18 cellular contexts compared by ENCODE assay signal in the genomic region with DNA sequence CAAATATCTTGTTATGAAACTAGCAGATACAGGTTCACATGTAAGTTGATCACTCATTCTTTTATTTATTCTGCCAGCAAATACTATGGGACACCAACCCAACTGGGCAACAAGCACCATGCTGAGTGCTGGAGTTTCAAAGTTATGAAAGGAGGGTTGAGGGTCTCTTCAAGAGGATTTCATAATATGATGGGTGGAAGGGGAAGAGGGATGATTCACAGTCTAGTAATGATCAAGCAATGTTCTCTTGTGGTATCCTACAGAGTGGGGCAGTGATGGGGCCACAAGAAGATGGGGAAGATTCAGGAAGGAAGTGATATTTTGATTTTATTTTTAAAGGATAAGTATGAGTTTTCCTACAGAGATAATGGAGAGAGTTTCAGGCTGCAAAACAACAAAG. TPM values are rescaled to one million over a fixed set of nuclear protein-coding genes. Genes with fewer than 3 reads are reported as not detected.
A peak's percentile ranks its signal among the peaks of the same experiment; 100 is the strongest.
DNase-seq lines count a peak whose midpoint lies in the region; ATAC-seq and TF ChIP-seq lines count a peak whose summit lies in the region.
"Had no signal": no experiment of that assay in that cellular context is flagged by ENCODE, and none has a peak within 500 bp of the region (broad histone marks: within the 10 kb centered on the region; RNA-seq: fewer than 3 reads in every experiment).

No MANE protein-coding gene starts in this region.

- H3K4me2 ChIP-seq in fibroblast of lung (ENCODE audit: extremely low read depth, insufficient read depth, low read length): no peak overlapping the region

- H4K20me1 ChIP-seq in fibroblast of lung (ENCODE audit: control insufficient read depth, extremely low read depth, insufficient read depth, low read length): no peaks in the 10 kb centered on the region

- no peak overlapping the region for H3K27ac ChIP-seq in fibroblast of lung (ENCODE audit: insufficient read depth, low read length)
- no peak overlapping the region for H3K27ac ChIP-seq in brain microvascular endothelial cell
- H3K27ac ChIP-seq: skin epidermis had no signal

- peak; percentile 2 for DNase-seq in AG10803 (ENCODE audit: low read depth)
- DNase-seq in NOMO-1 treated with DMSO at 0.1 percent for 48 hours (lab: John Stamatoyannopoulos, UW; ENCODE audit: unreplicated experiment): peak; percentile 83
- peak; percentile 28 to 32 for DNase-seq in fibroblast of lung (ENCODE audit: low read depth in 2 of 2)
- no peak for DNase-seq in brain microvascular endothelial cell
- DNase-seq in NCI-H1048 (lab: John Stamatoyannopoulos, UW): no peak
- DNase-seq in Right ventricle myocardium inferior (ENCODE audit: missing footprints): no peak
- DNase-seq: activated CD4-positive, CD25-positive, alpha-beta regulatory T cell; amygdala; NCI-H446; SHP77; stimulated activated CD4-positive, alpha-beta T cell treated with anti-CD3 and anti-CD28 coated beads, Interleukin-4, amount 100 ng/mL, for 24 hours; substantia nigra; T-helper 2 cell had no signal

- in situ Hi-C loops in brain microvascular endothelial cell (cut with HindIII; ENCODE audit: low pct_ligation_motif_present, low sequenced_read_pairs): no loop called here

- intact Hi-C loops in Right ventricle myocardium inferior (cut with DNase I): no loop called here

- no peaks in the 10 kb centered on the region for H3K36me3 ChIP-seq in fibroblast of lung (ENCODE audit: control insufficient read depth, insufficient read depth, low read length)
- H3K36me3 ChIP-seq in brain microvascular endothelial cell (replicated peaks): no peaks in the 10 kb centered on the region

- no peak for TF ChIP-seq CTCF in AG10803 (conservative IDR thresholded peaks at IDR 0.05; ENCODE audit: low read length)
- no peak for TF ChIP-seq CTCF in fibroblast of lung (conservative IDR thresholded peaks at IDR 0.05 in 1 of 2, IDR thresholded peaks at IDR 0.05 in 1 of 2; ENCODE audit: low read depth in 1 of 2, low read length in 2 of 2)
- no peak for TF ChIP-seq CTCF in brain microvascular endothelial cell (IDR thresholded peaks at IDR 0.05; ENCODE audit: low read depth, low read length, missing control alignments)

- no peaks in the 10 kb centered on the region for H3K4me1 ChIP-seq in fibroblast of lung (ENCODE audit: control insufficient read depth, extremely low read depth, insufficient read depth, low read length)

- ATAC-seq in GM18868 (IDR thresholded peaks at IDR 0.05; ENCODE audit: unreplicated experiment) (peak; percentile 36), GM19397 (IDR thresholded peaks at IDR 0.05; ENCODE audit: unreplicated experiment) (no peak), Right ventricle myocardium inferior (no peak)

- H3K79me2 ChIP-seq in fibroblast of lung (ENCODE audit: control insufficient read depth, insufficient read depth, low read length): no peaks in the 10 kb centered on the region

- H3K9me3 ChIP-seq in fibroblast of lung (ENCODE audit: control insufficient read depth, insufficient read depth, low read depth, low read length): no peaks in the 10 kb centered on the region

- H3K4me3 ChIP-seq in AG10803 (ENCODE audit: low read length) (no peak overlapping the region), fibroblast of lung (replicated peaks in 1 of 4; ENCODE audit: control extremely low read depth in 1 of 4, insufficient read depth in 1 of 4, low read depth in 3 of 4, low read length in 4 of 4) (no peak overlapping the region), brain microvascular endothelial cell (ENCODE audit: low read depth, low read length) (no peak overlapping the region)
- H3K4me3 ChIP-seq: lung, skin epidermis had no signal

- no peaks in the 10 kb centered on the region for H3K27me3 ChIP-seq in fibroblast of lung (ENCODE audit: control insufficient read depth, insufficient read depth, low read length)
- H3K27me3 ChIP-seq in brain microvascular endothelial cell (replicated peaks): no peaks in the 10 kb centered on the region

- no peak overlapping the region for H3K9ac ChIP-seq in fibroblast of lung (ENCODE audit: insufficient read depth, low read length)

- H2AFZ ChIP-seq in fibroblast of lung (ENCODE audit: low read length): no peak overlapping the region

RNA-seq across cellular contexts. Expression of a gene that starts 46.2 kb away (rescaled TPM):
- total RNA-seq in fibroblast of lung: 0.26 and 0.66 TPM in 2 replicates
- polyA plus RNA-seq in fibroblast of lung: 0.05 and 0.09 TPM in 2 replicates
- 0.03 TPM in 1 of 2 replicates, not detected in the other for polyA plus RNA-seq in fibroblast of lung (2012)
- polyA minus RNA-seq in fibroblast of lung (ENCODE audit: low replicate concordance): not detected in 2 replicates
- 1.0 TPM for total RNA-seq in Right ventricle myocardium inferior
- total RNA-seq: G401 had no signal

Comparison
In these comparisons a context has a peak if more than half of its experiments do, and no peak if none do; other contexts are left out.
1. DNase-seq: peak in AG10803 (single experiment), NOMO-1 treated with DMSO at 0.1 percent for 48 hours (single experiment) and fibroblast of lung (2 of 2); none in brain microvascular endothelial cell (single experiment), NCI-H1048 (single experiment) and Right ventricle myocardium inferior (single experiment).